28 cellular contexts compared by ENCODE assay signal in genomic region chr11:31131760-31132159, GRCh38.
"Had no signal": no experiment of that assay in that cellular context is flagged by ENCODE, and none has a peak within 500 bp of the region (broad histone marks: within the 10 kb centered on the region; RNA-seq: fewer than 3 reads in every experiment).

No MANE protein-coding gene starts in this region.

- H3K4me3 Mint-ChIP-seq: naive thymus-derived CD4-positive, alpha-beta T cell; natural killer cell; nephron; stimulated activated memory B cell treated with anti-CD40 and anti-IgM and Interleukin-4, amounts not matched to agents 10 μg/mL and 1 μg/mL and 100 μg/mL, for 72 hours; stimulated activated naive CD8-positive, alpha-beta T cell treated with anti-CD3 and anti-CD28 coated beads, Interleukin-15, amount 100 ng/mL, for 72 hours; type B pancreatic cell had no signal

- H3K36me3 Mint-ChIP-seq: naive thymus-derived CD4-positive, alpha-beta T cell; natural killer cell; stimulated activated memory B cell treated with anti-CD40 and anti-IgM and Interleukin-4, amounts not matched to agents 10 μg/mL and 1 μg/mL and 100 μg/mL, for 72 hours; type B pancreatic cell had no signal

- H3K27ac Mint-ChIP-seq: naive thymus-derived CD4-positive, alpha-beta T cell; natural killer cell; nephron; stimulated activated memory B cell treated with anti-CD40 and anti-IgM and Interleukin-4, amounts not matched to agents 10 μg/mL and 1 μg/mL and 100 μg/mL, for 72 hours; stimulated activated naive CD8-positive, alpha-beta T cell treated with anti-CD3 and anti-CD28 coated beads, Interleukin-15, amount 100 ng/mL, for 72 hours; type B pancreatic cell had no signal

- H3K4me1 ChIP-seq: pancreas, prostate gland, spleen, suprapubic skin, testis, tibial artery, transverse colon, upper lobe of right lung, uterus had no signal

- ATAC-seq: naive thymus-derived CD4-positive, alpha-beta T cell; natural killer cell; pancreas; right cardiac atrium; sciatic nerve; stimulated activated memory B cell treated with anti-CD40 and anti-IgM and Interleukin-4, amounts not matched to agents 10 μg/mL and 1 μg/mL and 100 μg/mL, for 72 hours; stimulated activated naive CD8-positive, alpha-beta T cell treated with anti-CD3 and anti-CD28 coated beads, Interleukin-15, amount 100 ng/mL, for 72 hours; stimulated activated naive CD8-positive, alpha-beta T cell treated with anti-CD3 and anti-CD28 coated beads, Interleukin-15, Interleukin-2, amounts not matched to agents 100 U/mL and 50 U/mL, for 24 hours; upper lobe of right lung had no signal

- FAIRE-seq: pancreas had no signal

- H3K27ac ChIP-seq: pancreas, prostate gland, skin epidermis, spleen, suprapubic skin, testis, tibial artery, transverse colon, upper lobe of right lung, uterus had no signal

- H3K9me3 ChIP-seq: pancreas, prostate gland, spleen, suprapubic skin, testis, tibial artery, transverse colon, upper lobe of right lung, uterus had no signal

- H3K4me2 ChIP-seq: smooth muscle cell had no signal

- H3K27me3 Mint-ChIP-seq: naive thymus-derived CD4-positive, alpha-beta T cell; stimulated activated memory B cell treated with anti-CD40 and anti-IgM and Interleukin-4, amounts not matched to agents 10 μg/mL and 1 μg/mL and 100 μg/mL, for 72 hours; stimulated activated naive CD8-positive, alpha-beta T cell treated with anti-CD3 and anti-CD28 coated beads, Interleukin-15, amount 100 ng/mL, for 72 hours; type B pancreatic cell had no signal

- H3K4me1 Mint-ChIP-seq: naive thymus-derived CD4-positive, alpha-beta T cell; natural killer cell; nephron; stimulated activated memory B cell treated with anti-CD40 and anti-IgM and Interleukin-4, amounts not matched to agents 10 μg/mL and 1 μg/mL and 100 μg/mL, for 72 hours; stimulated activated naive CD8-positive, alpha-beta T cell treated with anti-CD3 and anti-CD28 coated beads, Interleukin-15, amount 100 ng/mL, for 72 hours had no signal

- H3K36me3 ChIP-seq: pancreas, prostate gland, spleen, suprapubic skin, tibial artery, transverse colon, upper lobe of right lung, uterus had no signal

- DNase-seq: naive thymus-derived CD4-positive, alpha-beta T cell; natural killer cell; occipital lobe; pancreas; right cardiac atrium; spleen; stimulated activated CD4-positive, alpha-beta T cell treated with anti-CD3 and anti-CD28 coated beads, Interleukin-12 subunit alpha, Interleukin-12 subunit beta, amount 100 ng/mL, for 4 hours; stimulated activated CD4-positive, alpha-beta T cell treated with anti-CD3 and anti-CD28 coated beads, Interleukin-1b, Interleukin-23, amount 100 ng/mL, for 48 hours; stimulated activated CD4-positive, alpha-beta T cell treated with anti-CD3 and anti-CD28 coated beads, Interleukin-4, amount 100 ng/mL, for 1 hour; stimulated activated CD4-positive, alpha-beta T cell treated with anti-CD3 and anti-CD28 coated beads, Interleukin-4, amount 100 ng/mL, for 4 hours; stimulated activated CD8-positive, alpha-beta memory T cell treated with anti-CD3 and anti-CD28 coated beads, Interleukin-4, amount 100 ng/mL, for 48 hours; stimulated activated naive CD4-positive, alpha-beta T cell; stimulated activated naive CD8-positive, alpha-beta T cell treated with anti-CD3 and anti-CD28 coated beads, Interleukin-15, amount 100 ng/mL, for 72 hours; stimulated activated naive CD8-positive, alpha-beta T cell treated with anti-CD3 and anti-CD28 coated beads, Interleukin-15, Interleukin-2, amounts not matched to agents 100 U/mL and 50 U/mL, for 24 hours; substantia nigra; testis; tibial artery; transverse colon; upper lobe of right lung; uterus had no signal

- H3K4me3 ChIP-seq: pancreas, prostate gland, skin epidermis, smooth muscle cell, spleen, suprapubic skin, testis, tibial artery, transverse colon, upper lobe of right lung, uterus had no signal

- H3K27me3 ChIP-seq: pancreas, spleen, suprapubic skin, testis, tibial artery, transverse colon, upper lobe of right lung, uterus had no signal

- H3K9me3 Mint-ChIP-seq: nephron; stimulated activated memory B cell treated with anti-CD40 and anti-IgM and Interleukin-4, amounts not matched to agents 10 μg/mL and 1 μg/mL and 100 μg/mL, for 72 hours; type B pancreatic cell had no signal
